ENCODE assay signal across 9 cellular contexts in genomic region chr15:66390670-66391069, GRCh38. TPM values are rescaled to one million over a fixed set of nuclear protein-coding genes. Genes with fewer than 3 reads are reported as not detected.
DNase-seq lines count a peak whose midpoint lies in the region; ATAC-seq and TF ChIP-seq lines count a peak whose summit lies in the region.
"Had no signal": no experiment of that assay in that cellular context is flagged by ENCODE, and none has a peak within 500 bp of the region (broad histone marks: within the 10 kb centered on the region; RNA-seq: fewer than 3 reads in every experiment).

No MANE protein-coding gene starts in this region.

- ATAC-seq in stimulated activated memory B cell treated with anti-CD40 and anti-IgM and Interleukin-4, amounts not matched to agents 10 μg/mL and 1 μg/mL and 100 μg/mL, for 72 hours = peak; percentile 35

- no peak overlapping the region for H3K4me3 ChIP-seq in Caco-2 (ENCODE audit: low read depth, low read length)

- no peaks in the 10 kb centered on the region for H3K27me3 ChIP-seq in Caco-2 (replicated peaks; ENCODE audit: control insufficient read depth, insufficient read depth, low read length)

- POLR2A ChIA-PET in Caco-2 (lab: Charles Lee) = no interaction called here

- no peaks in the 10 kb centered on the region for H3K36me3 ChIP-seq in Caco-2 (ENCODE audit: control insufficient read depth, insufficient read depth, low read length)

- peak overlapping the region; percentile 98 for H3K4me3 Mint-ChIP-seq in activated CD4-positive, alpha-beta T cell treated with anti-CD3 and anti-CD28 coated beads, Interleukin-2, amount 10 ng/mL, durations not matched to agents 24 days and 14 days
- H3K4me3 Mint-ChIP-seq in brain (peak overlapping the region in 4 of 5 experiments; percentile 5 to 83 (median 43)), Caco-2 (ENCODE audit: unreplicated experiment) (no peak overlapping the region)
- H3K4me3 Mint-ChIP-seq in stimulated activated memory B cell treated with anti-CD40 and anti-IgM and Interleukin-4, amounts not matched to agents 10 μg/mL and 1 μg/mL and 100 μg/mL, for 72 hours = no peak overlapping the region

- TF ChIP-seq CTCF in brain (conservative IDR thresholded peaks at IDR 0.05) (no peak), Caco-2 (IDR thresholded peaks at IDR 0.05; ENCODE audit: insufficient read depth in 1 of 2, low read depth in 1 of 2, low read length in 1 of 2, severe bottlenecking in 1 of 2, unreplicated experiment in 1 of 2) (no peak)

- intact Hi-C loops in activated CD4-positive, alpha-beta T cell treated with anti-CD3 and anti-CD28 coated beads, Interleukin-2, amount 10 ng/mL, durations not matched to agents 24 days and 14 days (cut with micrococcal nuclease) = loop anchor here (1.0 kb wide), 3 partner anchors 11 to 34 kb away; partner anchors contain the start of gene TIPIN
- intact Hi-C loops in Caco-2 (cut with micrococcal nuclease; ENCODE audit: unreplicated experiment) = no loop called here

- H3K27me3 Mint-ChIP-seq in activated CD4-positive, alpha-beta T cell treated with anti-CD3 and anti-CD28 coated beads, Interleukin-2, amount 10 ng/mL, durations not matched to agents 24 days and 14 days = no peaks in the 10 kb centered on the region
- H3K27me3 Mint-ChIP-seq in brain (peaks cover 12% of the 10 kb centered on the region), Caco-2 (ENCODE audit: insufficient read depth, unreplicated experiment) (no peaks in the 10 kb centered on the region)
- no peaks in the 10 kb centered on the region for H3K27me3 Mint-ChIP-seq in stimulated activated memory B cell treated with anti-CD40 and anti-IgM and Interleukin-4, amounts not matched to agents 10 μg/mL and 1 μg/mL and 100 μg/mL, for 72 hours

- H3K9me3 ChIP-seq in Caco-2 = no peaks in the 10 kb centered on the region

- H3K4me1 Mint-ChIP-seq in activated CD4-positive, alpha-beta T cell treated with anti-CD3 and anti-CD28 coated beads, Interleukin-2, amount 10 ng/mL, durations not matched to agents 24 days and 14 days = peaks cover 68% of the 10 kb centered on the region
- H3K4me1 Mint-ChIP-seq in brain (peaks cover 57% of the 10 kb centered on the region), Caco-2 (ENCODE audit: low read depth, unreplicated experiment) (peaks cover 4% of the 10 kb centered on the region)
- H3K4me1 Mint-ChIP-seq in stimulated activated memory B cell treated with anti-CD40 and anti-IgM and Interleukin-4, amounts not matched to agents 10 μg/mL and 1 μg/mL and 100 μg/mL, for 72 hours = peaks cover 92% of the 10 kb centered on the region

- H3K4me1 ChIP-seq in Caco-2 = no peaks in the 10 kb centered on the region

- peaks cover 35% of the 10 kb centered on the region for H3K36me3 Mint-ChIP-seq in activated CD4-positive, alpha-beta T cell treated with anti-CD3 and anti-CD28 coated beads, Interleukin-2, amount 10 ng/mL, durations not matched to agents 24 days and 14 days (ENCODE audit: low read depth)
- H3K36me3 Mint-ChIP-seq in brain (peaks cover 34% of the 10 kb centered on the region), Caco-2 (ENCODE audit: insufficient read depth, unreplicated experiment) (peaks cover 35% of the 10 kb centered on the region)
- peaks cover 11% of the 10 kb centered on the region for H3K36me3 Mint-ChIP-seq in stimulated activated memory B cell treated with anti-CD40 and anti-IgM and Interleukin-4, amounts not matched to agents 10 μg/mL and 1 μg/mL and 100 μg/mL, for 72 hours

- H3K27ac Mint-ChIP-seq in activated CD4-positive, alpha-beta T cell treated with anti-CD3 and anti-CD28 coated beads, Interleukin-2, amount 10 ng/mL, durations not matched to agents 24 days and 14 days = peak overlapping the region; percentile 86
- peak overlapping the region in 1 of 5 experiments; percentile 32 for H3K27ac Mint-ChIP-seq in brain
- H3K27ac Mint-ChIP-seq in stimulated activated memory B cell treated with anti-CD40 and anti-IgM and Interleukin-4, amounts not matched to agents 10 μg/mL and 1 μg/mL and 100 μg/mL, for 72 hours = peak overlapping the region; percentile 47
- no peak overlapping the region for H3K27ac Mint-ChIP-seq in Caco-2 (ENCODE audit: unreplicated experiment)

- peak; percentile 79 for DNase-seq in activated CD4-positive, alpha-beta T cell treated with anti-CD3 and anti-CD28 coated beads, Interleukin-2, amount 10 ng/mL, durations not matched to agents 24 days and 14 days
- DNase-seq in activated CD4-positive, alpha-beta T cell treated with anti-CD3 and anti-CD28 coated beads, Interleukin-2, amount 50 U/mL, for 4 hours = no peak
- peak; percentile 88 for DNase-seq in NOMO-1 treated with dmso at 0.1 percent for 144 hours (lab: John Stamatoyannopoulos, UW; ENCODE audit: unreplicated experiment)
- DNase-seq in AG08395 (ENCODE audit: low spot score) = no peak
- no peak for DNase-seq in NCI-H748 treated with DMSO at 0.1 percent for 48 hours (lab: John Stamatoyannopoulos, UW)
- DNase-seq in Caco-2 = no peak
- DNase-seq: NCI-H1105 treated with DMSO at 0.1 percent for 48 hours had no signal

- CTCF ChIA-PET in Caco-2 (lab: Charles Lee) = interaction anchor here (0.6 kb wide), 1 partner anchor 490 kb away, joined by 3 read pairs; no protein-coding TSS in a partner anchor

- BruUV-seq in Caco-2 (replicated peaks; lab: Mats Ljungman, UMichigan) = no TSS peak

- no peaks in the 10 kb centered on the region for H3K9me3 Mint-ChIP-seq in activated CD4-positive, alpha-beta T cell treated with anti-CD3 and anti-CD28 coated beads, Interleukin-2, amount 10 ng/mL, durations not matched to agents 24 days and 14 days
- peaks cover 0 to 3% (median 0%) of the 10 kb centered on the region in 5 experiments for H3K9me3 Mint-ChIP-seq in brain
- no peaks in the 10 kb centered on the region for H3K9me3 Mint-ChIP-seq in stimulated activated memory B cell treated with anti-CD40 and anti-IgM and Interleukin-4, amounts not matched to agents 10 μg/mL and 1 μg/mL and 100 μg/mL, for 72 hours
- no peaks in the 10 kb centered on the region for H3K9me3 Mint-ChIP-seq in Caco-2 (ENCODE audit: unreplicated experiment)

RNA-seq across cellular contexts. Expression of gene MAP2K1, which starts 4.0 kb away (rescaled TPM):
- 98.9 and 106 TPM in 2 replicates for total RNA-seq in activated CD4-positive, alpha-beta T cell treated with anti-CD3 and anti-CD28 coated beads, Interleukin-2, amount 10 ng/mL, durations not matched to agents 24 days and 14 days
- 61.3 TPM for polyA plus RNA-seq in brain (ENCODE audit: insufficient read depth, low read depth, low replicate concordance)
- total RNA-seq in Caco-2 (2022) = 63.7 and 64.1 TPM in 2 replicates

RNA-seq across cellular contexts. Expression of gene TIPIN, which starts 34.2 kb away (rescaled TPM):
- 56.2 and 60.0 TPM in 2 replicates for total RNA-seq in activated CD4-positive, alpha-beta T cell treated with anti-CD3 and anti-CD28 coated beads, Interleukin-2, amount 10 ng/mL, durations not matched to agents 24 days and 14 days
- 8.1 TPM for polyA plus RNA-seq in brain (ENCODE audit: insufficient read depth, low read depth, low replicate concordance)
- total RNA-seq in Caco-2 (2022) = 22.8 and 28.0 TPM in 2 replicates

Comparison
In these comparisons a context has a peak if more than half of its experiments do, and no peak if none do; other contexts are left out.
1. DNase-seq: peak in activated CD4-positive, alpha-beta T cell treated with anti-CD3 and anti-CD28 coated beads, Interleukin-2, amount 10 ng/mL, durations not matched to agents 24 days and 14 days (single experiment) and NOMO-1 treated with dmso at 0.1 percent for 144 hours (single experiment); none in activated CD4-positive, alpha-beta T cell treated with anti-CD3 and anti-CD28 coated beads, Interleukin-2, amount 50 U/mL, for 4 hours (0 of 2), AG08395 (single experiment), NCI-H748 treated with DMSO at 0.1 percent for 48 hours (single experiment) and Caco-2 (0 of 2).
2. H3K4me3 Mint-ChIP-seq: peak in activated CD4-positive, alpha-beta T cell treated with anti-CD3 and anti-CD28 coated beads, Interleukin-2, amount 10 ng/mL, durations not matched to agents 24 days and 14 days (single experiment) and brain (4 of 5); none in stimulated activated memory B cell treated with anti-CD40 and anti-IgM and Interleukin-4, amounts not matched to agents 10 μg/mL and 1 μg/mL and 100 μg/mL, for 72 hours (single experiment) and Caco-2 (single experiment).